In genomic region chr1:147598631-147599361, GRCh38 we compare ENCODE assay signal across 8 cellular contexts. TPM values are rescaled to one million over a fixed set of nuclear protein-coding genes. Genes with fewer than 3 reads are reported as not detected.
DNase-seq lines count a peak whose midpoint lies in the region; ATAC-seq, FAIRE-seq and TF ChIP-seq lines count a peak whose summit lies in the region.

No MANE protein-coding gene starts in this region.

- H3K27me3 ChIP-seq in breast epithelium (no peaks in the 10 kb centered on the region), keratinocyte (ENCODE audit: control insufficient read depth, extremely low read depth, insufficient read depth, low read length) (peaks cover 10% of the 10 kb centered on the region)

- no peaks in the 10 kb centered on the region for H3K79me2 ChIP-seq in keratinocyte (ENCODE audit: control insufficient read depth, insufficient read depth, low read length)

- POLR2A ChIA-PET in T-cell (lab: Charles Lee): interaction anchor here (0.6 to 1.0 kb wide), 5 partner anchors 35 to 67 kb away, joined by 3 to 11 read pairs (median 3); no protein-coding TSS in a partner anchor

- no peaks in the 10 kb centered on the region for H3K27me3 Mint-ChIP-seq in T-cell

- TF ChIP-seq CTCF in breast epithelium (IDR thresholded peaks at IDR 0.05) (peak in 1 of 3 donors; percentile 8), keratinocyte (optimal IDR thresholded peaks at IDR 0.05 in 1 of 3, IDR thresholded peaks at IDR 0.05 in 1 of 3, conservative IDR thresholded peaks at IDR 0.05 in 1 of 3; ENCODE audit: extremely low read depth in 1 of 3, insufficient read depth in 2 of 3, low read length in 3 of 3) (no peak)

- intact Hi-C loops in breast epithelium (cut with DNase I; ENCODE audit: low total_unique reads): no loop called here

- H3K27ac ChIP-seq in breast epithelium (peak overlapping the region; percentile 91 to 94), keratinocyte (ENCODE audit: control insufficient read depth, insufficient read depth, low read length) (peak overlapping the region; percentile 4)

- H3K4me3 ChIP-seq in breast epithelium (peak overlapping the region; percentile 65 to 96 (median 75)), keratinocyte (ENCODE audit: control insufficient read depth in 2 of 3, extremely low read depth in 1 of 3, insufficient read depth in 2 of 3, low read depth in 1 of 3, low read length in 3 of 3) (peak overlapping the region; percentile 65 to 84 (median 68))

- no peak for FAIRE-seq in keratinocyte (lab: Jason Lieb, UNC)

- TF ChIP-seq POLR2A in breast epithelium (IDR thresholded peaks at IDR 0.05): no peak

- H3K27ac Mint-ChIP-seq in T-cell: peak overlapping the region; percentile 44 to 76

- peak overlapping the region; percentile 84 to 94 (median 87) for H3K4me3 Mint-ChIP-seq in T-cell

- H3K9ac ChIP-seq in keratinocyte (ENCODE audit: control insufficient read depth, extremely low read depth, insufficient read depth, low read length): peak overlapping the region; percentile 68

- peak overlapping the region; percentile 96 for H2AFZ ChIP-seq in keratinocyte (ENCODE audit: control insufficient read depth, low read length)

- CTCF ChIA-PET in T-cell (lab: Charles Lee): interaction anchor here (0.6 to 2.2 kb wide), 5 partner anchors 19 to 130 kb away, joined by 3 to 28 read pairs (median 4); partner anchors contain the start of gene BCL9 (in 1 of the 2)

- dilution Hi-C loops in keratinocyte (cut with MboI; ENCODE audit: extremely low pct_ligation_motif_present, low sequenced_read_pairs): no loop called here

- H3K4me1 ChIP-seq in breast epithelium (peaks cover 0 to 4% of the 10 kb centered on the region in 2 donors), keratinocyte (ENCODE audit: control insufficient read depth, extremely low read depth, insufficient read depth, low read length) (peaks cover 15% of the 10 kb centered on the region)

- no peaks in the 10 kb centered on the region for H3K9me3 ChIP-seq in breast epithelium
- no peaks in the 10 kb centered on the region for H3K9me3 ChIP-seq in keratinocyte (ENCODE audit: control insufficient read depth, low read depth, low read length)

- no peaks in the 10 kb centered on the region for H4K20me1 ChIP-seq in keratinocyte (ENCODE audit: control insufficient read depth, extremely low read depth, insufficient read depth, low read length)

- no peaks in the 10 kb centered on the region for H3K36me3 Mint-ChIP-seq in T-cell

- H3K4me1 Mint-ChIP-seq in T-cell: peaks cover 28 to 34% (median 34%) of the 10 kb centered on the region in 3 donors

- no peaks in the 10 kb centered on the region for H3K9me1 ChIP-seq in keratinocyte (ENCODE audit: control insufficient read depth, extremely low read depth, insufficient read depth, low read length)

- peak overlapping the region; percentile 96 for H3K4me2 ChIP-seq in keratinocyte (ENCODE audit: control insufficient read depth, extremely low read depth, insufficient read depth, low read depth, low read length)

- ATAC-seq in GM18502 (IDR thresholded peaks at IDR 0.05; ENCODE audit: poor library complexity, unreplicated experiment): peak; percentile 10
- ATAC-seq in HG03045 (IDR thresholded peaks at IDR 0.05; ENCODE audit: unreplicated experiment): peak; percentile 14
- ATAC-seq in T-cell (replicated peaks in 1 of 4): peak in 3 of 4 experiments; percentile 1 to 7 (median 3)

- H3K36me3 ChIP-seq in breast epithelium: no peaks in the 10 kb centered on the region
- no peaks in the 10 kb centered on the region for H3K36me3 ChIP-seq in keratinocyte (ENCODE audit: control insufficient read depth in 2 of 2, extremely low read depth in 1 of 2, insufficient read depth in 2 of 2, low read length in 2 of 2)

- H3K9me3 Mint-ChIP-seq in T-cell: no peaks in the 10 kb centered on the region

- peak in 23 of 34 experiments; percentile 7 to 42 (median 21) for DNase-seq in T-cell
- peak in 1 of 2 donors; percentile 30 for DNase-seq in breast epithelium (ENCODE audit: low spot score in 2 of 2)
- DNase-seq in keratinocyte (ENCODE audit: low read depth, low spot score): no peak
- peak; percentile 53 for DNase-seq in stimulated activated CD4-positive, alpha-beta T cell treated with anti-CD3 and anti-CD28 coated beads, Interleukin-15, amount 100 ng/mL, for 24 hours
- no peak for DNase-seq in NOMO-1 treated with DMSO at 0.1 percent for 48 hours (lab: John Stamatoyannopoulos, UW; ENCODE audit: unreplicated experiment)
- DNase-seq in globus pallidus (ENCODE audit: low spot score): no peak

RNA-seq across cellular contexts. Expression of gene BCL9, which starts 57.5 kb away (rescaled TPM):
- 10 to 100 TPM; 14.9 to 19.2 (median 15.8) TPM for total RNA-seq in T-cell
- total RNA-seq in breast epithelium: 10 to 100 TPM; 10.7 to 13.8 (median 12.5) TPM
- polyA plus RNA-seq in keratinocyte: 1.5 to 7.9 TPM (median 3.2 TPM) in 3 replicates
- 2.3 TPM for polyA plus RNA-seq in keratinocyte (2011; ENCODE audit: low read depth)
- 4.6 and 4.8 TPM in 2 replicates for polyA plus RNA-seq in keratinocyte (2011; cell fraction: cytosol; rRNA removed)
- polyA plus RNA-seq in keratinocyte (2011; cell fraction: nucleus; rRNA removed): 8.4 and 10.0 TPM in 2 replicates
- 2.2 and 7.7 TPM in 2 replicates for polyA plus RNA-seq in keratinocyte (2012; ENCODE audit: low replicate concordance)
- polyA minus RNA-seq in keratinocyte: 2.7 to 9.2 TPM (median 2.8 TPM) in 3 replicates
- polyA minus RNA-seq in keratinocyte (2011; cell fraction: cytosol; rRNA and poly(A)+ RNA removed): 5.8 TPM
- 3.2 and 7.8 TPM in 2 replicates for polyA minus RNA-seq in keratinocyte (2011; cell fraction: nucleus; rRNA and poly(A)+ RNA removed)

Comparison
In these comparisons a context has a peak if more than half of its experiments do, and no peak if none do; other contexts are left out.
1. DNase-seq: peak in T-cell (23 of 34) and stimulated activated CD4-positive, alpha-beta T cell treated with anti-CD3 and anti-CD28 coated beads, Interleukin-15, amount 100 ng/mL, for 24 hours (single experiment); none in keratinocyte (single experiment), NOMO-1 treated with DMSO at 0.1 percent for 48 hours (single experiment) and globus pallidus (single experiment).
2. Peak in every context shown above with its lines, with median percentiles within 50 percentile points of each other: ATAC-seq.